Comparison of ENCODE assay signal across 24 cellular contexts in the genomic region with DNA sequence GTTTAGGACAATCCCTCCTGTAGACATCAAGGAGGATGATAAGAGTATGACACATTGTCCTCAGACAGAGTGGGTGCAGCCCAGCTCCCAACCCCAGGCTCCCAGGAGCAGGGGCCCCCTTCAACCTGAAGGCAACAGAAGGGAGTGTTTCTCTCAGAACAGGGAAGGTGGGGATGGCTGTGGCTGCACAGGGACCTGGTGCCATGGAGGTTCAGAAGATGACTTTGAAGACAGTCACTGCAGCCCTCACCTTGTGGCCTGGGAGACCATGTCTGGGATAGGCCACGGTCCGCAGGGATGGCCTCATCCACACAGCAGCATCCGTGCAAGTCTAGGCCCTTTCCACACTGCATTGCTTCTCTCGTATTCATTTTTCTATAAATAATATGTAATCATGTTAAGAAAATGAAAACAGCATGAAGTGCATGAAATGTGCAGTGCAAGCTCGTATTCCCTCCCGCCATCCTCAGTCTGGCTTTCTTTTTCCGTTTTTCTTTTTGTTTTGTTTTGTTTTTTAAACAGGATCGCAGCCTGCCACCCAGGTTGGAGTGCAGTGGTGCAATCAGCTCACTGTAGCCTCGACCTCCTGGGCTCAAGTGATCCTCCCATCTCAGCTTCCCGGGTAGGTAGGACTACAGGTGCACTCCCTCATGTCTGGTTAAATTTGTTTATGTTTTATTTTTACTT.
DNase-seq lines count a peak whose midpoint lies in the region; ATAC-seq and TF ChIP-seq lines count a peak whose summit lies in the region.
"Had no signal": no experiment of that assay in that cellular context is flagged by ENCODE, and none has a peak within 500 bp of the region (broad histone marks: within the 10 kb centered on the region; RNA-seq: fewer than 3 reads in every experiment).

No MANE protein-coding gene starts in this region.

- H3K4me2 ChIP-seq in GM23338 = no peak overlapping the region

- H3K36me3 ChIP-seq in GM23338 (ENCODE audit: insufficient read depth) = no peaks in the 10 kb centered on the region; the same call in 1 of the 2 replicates
- H3K36me3 ChIP-seq in endodermal cell (ENCODE audit: control insufficient read depth, insufficient read depth, low read length) = no peaks in the 10 kb centered on the region
- H3K36me3 ChIP-seq: BE2C, pancreas, Peyer's patch had no signal

- H3F3A ChIP-seq in GM23338 (replicated peaks; ENCODE audit: low read depth) = no peaks in the 10 kb centered on the region

- H3K9me3 Mint-ChIP-seq in GM23338 = peaks cover 3% of the 10 kb centered on the region; the same call in 2 of the 3 replicates
- no peaks in the 10 kb centered on the region for H3K9me3 Mint-ChIP-seq in endodermal cell
- no peaks in the 10 kb centered on the region for H3K9me3 Mint-ChIP-seq in stimulated activated naive B cell treated with anti-CD40 and anti-IgM and Interleukin-4, amounts not matched to agents 10 μg/mL and 1 μg/mL and 100 μg/mL, for 72 hours
- no peaks in the 10 kb centered on the region for H3K9me3 Mint-ChIP-seq in endothelial cell (ENCODE audit: unreplicated experiment)
- H3K9me3 Mint-ChIP-seq: activated CD8-positive, alpha-beta T cell treated with anti-CD3 and anti-CD28 coated beads for 36 hours; activated naive CD4-positive, alpha-beta T cell treated with anti-CD3 and anti-CD28 coated beads for 36 hours; activated T-helper 1 cell treated with anti-CD3 and anti-CD28 coated beads, Interleukin-12 subunit alpha, Interleukin-12 subunit beta, Interleukin-2, Interleukin-4 antibody, amounts not matched to agents 30 ng/mL and 10 ng/mL and 1 ng/mL, durations not matched to agents 14 hours and 24 hours and 36 hours; stimulated activated memory B cell treated with anti-CD40 and anti-IgM and Interleukin-4, amounts not matched to agents 10 μg/mL and 1 μg/mL and 100 μg/mL, for 72 hours had no signal

- no peak overlapping the region for H3K9ac ChIP-seq in endodermal cell (ENCODE audit: extremely low read depth, low read length, poor library complexity, severe bottlenecking)

- intact Hi-C loops in posterior vena cava (cut with DNase I) = no loop called here

- H3K27me3 ChIP-seq in GM23338 (ENCODE audit: insufficient read depth) = no peaks in the 10 kb centered on the region
- no peaks in the 10 kb centered on the region for H3K27me3 ChIP-seq in endodermal cell (ENCODE audit: control insufficient read depth, insufficient read depth, low read length, poor library complexity, severe bottlenecking)
- H3K27me3 ChIP-seq: BE2C, pancreas, Peyer's patch had no signal

- WGBS in endodermal cell (ENCODE audit: insufficient coverage in 1 of 2, insufficient read length in 1 of 2), 2 experiments = 85 to 89% methylated on average over 4 to 9 of the region's 10 CpGs

- ATAC-seq in GM23338 (no peak), GM19023 (IDR thresholded peaks at IDR 0.05; ENCODE audit: unreplicated experiment) (no peak)
- no peak for ATAC-seq in stimulated activated naive B cell treated with anti-CD40 and anti-IgM and Interleukin-4, amounts not matched to agents 10 μg/mL and 1 μg/mL and 100 μg/mL, for 72 hours (replicated peaks)
- ATAC-seq: activated CD4-positive, CD25-positive, alpha-beta regulatory T cell treated with anti-CD3 and anti-CD28 coated beads, Interleukin-2, amount 50 U/mL, for 24 hours; activated CD8-positive, alpha-beta T cell treated with anti-CD3 and anti-CD28 coated beads for 36 hours; left colon; stimulated activated memory B cell treated with anti-CD40 and anti-IgM and Interleukin-4, amounts not matched to agents 10 μg/mL and 1 μg/mL and 100 μg/mL, for 72 hours had no signal

- no peaks in the 10 kb centered on the region for H3K9me2 ChIP-seq in GM23338 (ENCODE audit: insufficient read depth)

- DNase-seq in AG08396 (ENCODE audit: low spot score) = peak; percentile 8
- DNase-seq in GM23338 (ENCODE audit: low spot score) = no peak
- DNase-seq in endodermal cell = no peak
- DNase-seq in posterior vena cava (ENCODE audit: low spot score) = peak; percentile 43
- DNase-seq in stimulated activated naive B cell treated with anti-CD40 and anti-IgM and Interleukin-4, amounts not matched to agents 10 μg/mL and 1 μg/mL and 100 μg/mL, for 72 hours = no peak
- no peak for DNase-seq in endothelial cell (ENCODE audit: low spot score)
- DNase-seq: activated CD8-positive, alpha-beta T cell treated with anti-CD3 and anti-CD28 coated beads for 36 hours; activated naive CD4-positive, alpha-beta T cell treated with anti-CD3 and anti-CD28 coated beads for 36 hours; BE2C; DMS53; HCEC 1CT; immature natural killer cell; left colon; NCI-H446; NCI-H774; pancreas; Peyer's patch; SHP77 treated with DMSO at 0.1 percent for 48 hours; stimulated activated CD4-positive, alpha-beta T cell treated with anti-CD3 and anti-CD28 coated beads, Interleukin-4, amount 100 ng/mL, for 4 hours had no signal

- H3K4me3 Mint-ChIP-seq in GM23338 = no peak overlapping the region; the same call in 2 of the 3 replicates
- no peak overlapping the region for H3K4me3 Mint-ChIP-seq in endodermal cell
- H3K4me3 Mint-ChIP-seq in stimulated activated naive B cell treated with anti-CD40 and anti-IgM and Interleukin-4, amounts not matched to agents 10 μg/mL and 1 μg/mL and 100 μg/mL, for 72 hours = no peak overlapping the region
- no peak overlapping the region for H3K4me3 Mint-ChIP-seq in endothelial cell (ENCODE audit: unreplicated experiment)
- H3K4me3 Mint-ChIP-seq: activated CD8-positive, alpha-beta T cell treated with anti-CD3 and anti-CD28 coated beads for 36 hours; activated naive CD4-positive, alpha-beta T cell treated with anti-CD3 and anti-CD28 coated beads for 36 hours; activated T-helper 1 cell treated with anti-CD3 and anti-CD28 coated beads, Interleukin-12 subunit alpha, Interleukin-12 subunit beta, Interleukin-2, Interleukin-4 antibody, amounts not matched to agents 30 ng/mL and 10 ng/mL and 1 ng/mL, durations not matched to agents 14 hours and 24 hours and 36 hours; immature natural killer cell; memory B cell; stimulated activated memory B cell treated with anti-CD40 and anti-IgM and Interleukin-4, amounts not matched to agents 10 μg/mL and 1 μg/mL and 100 μg/mL, for 72 hours had no signal

- H3K9me3 ChIP-seq in endodermal cell (ENCODE audit: control insufficient read depth, low read length) = no peaks in the 10 kb centered on the region
- H3K9me3 ChIP-seq: BE2C, pancreas, Peyer's patch had no signal

- H3K4me1 ChIP-seq in GM23338 (ENCODE audit: insufficient read depth) (peaks cover 8% of the 10 kb centered on the region; the same call in 1 of the 2 replicates), endodermal cell (ENCODE audit: control insufficient read depth, insufficient read depth, low read length) (no peaks in the 10 kb centered on the region)
- H3K4me1 ChIP-seq: BE2C, pancreas had no signal

- H3K27ac ChIP-seq in GM23338 (ENCODE audit: low read depth) = no peak overlapping the region
- no peak overlapping the region for H3K27ac ChIP-seq in endodermal cell (ENCODE audit: low read depth, low read length)
- H3K27ac ChIP-seq: pancreas, Peyer's patch had no signal

- H3K27me3 Mint-ChIP-seq in GM23338 (ENCODE audit: insufficient read depth, low read depth, poor library complexity) (peaks cover 7% of the 10 kb centered on the region), endodermal cell (ENCODE audit: insufficient read depth) (no peaks in the 10 kb centered on the region), endothelial cell (ENCODE audit: unreplicated experiment) (peaks cover 10% of the 10 kb centered on the region)
- H3K27me3 Mint-ChIP-seq in stimulated activated naive B cell treated with anti-CD40 and anti-IgM and Interleukin-4, amounts not matched to agents 10 μg/mL and 1 μg/mL and 100 μg/mL, for 72 hours = peaks cover 14 to 29% of the 10 kb centered on the region in 2 donors

- H2AFZ ChIP-seq in GM23338 = no peak overlapping the region

- H3K4me3 ChIP-seq in GM23338 = no peak overlapping the region
- no peak overlapping the region for H3K4me3 ChIP-seq in endodermal cell (ENCODE audit: low read length)
- H3K4me3 ChIP-seq: pancreas, Peyer's patch had no signal

- no peaks in the 10 kb centered on the region for H3K79me2 ChIP-seq in GM23338 (replicated peaks; ENCODE audit: insufficient read depth)

- H3K4me1 Mint-ChIP-seq in GM23338 (peaks cover 23% of the 10 kb centered on the region), endodermal cell (peaks cover 6% of the 10 kb centered on the region), endothelial cell (ENCODE audit: unreplicated experiment) (no peaks in the 10 kb centered on the region)
- H3K4me1 Mint-ChIP-seq in stimulated activated naive B cell treated with anti-CD40 and anti-IgM and Interleukin-4, amounts not matched to agents 10 μg/mL and 1 μg/mL and 100 μg/mL, for 72 hours = peaks cover 17 to 22% of the 10 kb centered on the region in 2 donors
- H3K4me1 Mint-ChIP-seq: immature natural killer cell had no signal

- H3K27ac Mint-ChIP-seq in GM23338 = peak overlapping the region; percentile 70; the same call in 1 of the 2 replicates
- H3K27ac Mint-ChIP-seq in endodermal cell = peak overlapping the region; percentile 27
- no peak overlapping the region for H3K27ac Mint-ChIP-seq in stimulated activated naive B cell treated with anti-CD40 and anti-IgM and Interleukin-4, amounts not matched to agents 10 μg/mL and 1 μg/mL and 100 μg/mL, for 72 hours
- no peak overlapping the region for H3K27ac Mint-ChIP-seq in endothelial cell (ENCODE audit: unreplicated experiment)
- H3K27ac Mint-ChIP-seq: activated CD8-positive, alpha-beta T cell treated with anti-CD3 and anti-CD28 coated beads for 36 hours; activated naive CD4-positive, alpha-beta T cell treated with anti-CD3 and anti-CD28 coated beads for 36 hours; activated T-helper 1 cell treated with anti-CD3 and anti-CD28 coated beads, Interleukin-12 subunit alpha, Interleukin-12 subunit beta, Interleukin-2, Interleukin-4 antibody, amounts not matched to agents 30 ng/mL and 10 ng/mL and 1 ng/mL, durations not matched to agents 14 hours and 24 hours and 36 hours; memory B cell; stimulated activated memory B cell treated with anti-CD40 and anti-IgM and Interleukin-4, amounts not matched to agents 10 μg/mL and 1 μg/mL and 100 μg/mL, for 72 hours had no signal

- no peaks in the 10 kb centered on the region for H4K20me1 ChIP-seq in GM23338 (replicated peaks; ENCODE audit: insufficient read depth)

- H3K36me3 Mint-ChIP-seq in GM23338 (ENCODE audit: low read depth) (no peaks in the 10 kb centered on the region; the same call in 2 of the 3 replicates), endodermal cell (ENCODE audit: low read depth) (no peaks in the 10 kb centered on the region), endothelial cell (ENCODE audit: low read depth, unreplicated experiment) (no peaks in the 10 kb centered on the region)
- H3K36me3 Mint-ChIP-seq in stimulated activated naive B cell treated with anti-CD40 and anti-IgM and Interleukin-4, amounts not matched to agents 10 μg/mL and 1 μg/mL and 100 μg/mL, for 72 hours = no peaks in the 10 kb centered on the region
- H3K36me3 Mint-ChIP-seq: immature natural killer cell; memory B cell; stimulated activated memory B cell treated with anti-CD40 and anti-IgM and Interleukin-4, amounts not matched to agents 10 μg/mL and 1 μg/mL and 100 μg/mL, for 72 hours had no signal

- TF ChIP-seq CTCF in GM23338 (conservative IDR thresholded peaks at IDR 0.05; ENCODE audit: low read depth in 2 of 2) (no peak), endodermal cell (conservative IDR thresholded peaks at IDR 0.05) (no peak), endothelial cell (IDR thresholded peaks at IDR 0.05; ENCODE audit: unreplicated experiment) (no peak)

Comparison
In these comparisons a context has a peak if more than half of its experiments do, and no peak if none do; other contexts are left out.
1. DNase-seq: peak in AG08396 (single experiment) and posterior vena cava (single experiment); none in GM23338 (single experiment), endodermal cell (single experiment), stimulated activated naive B cell treated with anti-CD40 and anti-IgM and Interleukin-4, amounts not matched to agents 10 μg/mL and 1 μg/mL and 100 μg/mL, for 72 hours (single experiment) and endothelial cell (single experiment).
2. H3K27ac Mint-ChIP-seq: peak in GM23338 (single experiment) and endodermal cell (single experiment); none in stimulated activated naive B cell treated with anti-CD40 and anti-IgM and Interleukin-4, amounts not matched to agents 10 μg/mL and 1 μg/mL and 100 μg/mL, for 72 hours (single experiment) and endothelial cell (single experiment).